ENCODE assay signal across 15 cellular contexts in the genomic region with DNA sequence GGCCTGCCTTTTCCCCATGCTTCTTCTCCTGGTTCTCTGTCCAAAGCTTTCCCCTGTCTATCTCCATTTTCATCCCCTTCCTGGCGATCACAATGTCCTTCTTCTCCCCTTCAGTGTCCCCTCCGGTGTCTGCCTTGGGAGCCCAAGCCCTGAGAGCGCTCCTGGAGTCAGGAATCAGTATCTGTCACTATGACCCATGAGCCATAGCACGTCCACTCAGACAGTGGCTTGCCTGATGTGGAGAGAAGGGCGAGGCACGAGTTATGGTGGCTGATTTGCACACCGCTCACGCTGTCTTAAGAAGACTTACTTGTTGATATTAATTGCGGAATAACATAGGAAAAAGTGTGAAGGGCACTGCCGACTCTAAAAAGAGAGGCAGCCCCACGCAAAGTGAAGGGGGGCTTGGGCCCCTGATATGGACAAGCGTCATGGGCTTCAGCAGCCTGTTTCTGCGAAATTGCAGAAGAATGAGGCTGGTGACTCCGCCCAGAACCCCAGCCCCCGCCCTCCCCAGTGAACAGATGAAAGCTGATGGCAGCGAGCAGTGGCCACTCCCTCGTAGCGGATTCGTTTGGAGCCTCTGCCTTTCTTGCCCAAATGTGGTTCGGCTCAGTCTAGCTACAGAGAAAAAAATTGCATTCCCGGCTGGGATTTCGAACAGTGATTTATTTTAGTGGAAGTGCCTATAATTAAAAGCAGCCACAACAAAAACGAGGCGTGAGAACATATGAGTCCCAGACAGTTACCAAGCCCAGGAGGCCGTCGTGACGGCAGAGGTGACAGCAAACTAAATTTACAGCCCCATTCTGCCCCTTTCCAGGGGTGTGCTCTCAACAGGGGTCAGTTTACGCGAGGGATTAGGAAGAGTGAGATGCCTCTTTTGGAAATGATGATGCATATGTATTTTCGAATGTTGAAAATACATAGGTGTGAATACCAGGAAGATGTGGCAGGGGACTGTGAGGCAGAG.
DNase-seq lines count a peak whose midpoint lies in the region; ATAC-seq and TF ChIP-seq lines count a peak whose summit lies in the region.
"Had no signal": no experiment of that assay in that cellular context is flagged by ENCODE, and none has a peak within 500 bp of the region (broad histone marks: within the 10 kb centered on the region; RNA-seq: fewer than 3 reads in every experiment).

No MANE protein-coding gene starts in this region.

- no peaks in the 10 kb centered on the region for H3K4me1 ChIP-seq in uterus
- H3K4me1 ChIP-seq: Caco-2, lower lobe of right lung, pancreas had no signal

- DNase-seq in SW480 (ENCODE audit: low spot score) (peak; percentile 27), left cardiac atrium (peak; percentile 45), posterior cingulate gyrus (peak in 8 of 10 donors; percentile 31 to 87 (median 58)), uterus (peak; percentile 80 to 84)
- DNase-seq: brain microvascular endothelial cell, Caco-2, glutamatergic neuron, lower lobe of right lung, pancreas, SW 1271 had no signal

- intact Hi-C loops in left cardiac atrium (cut with DNase I) (no loop called here), posterior cingulate gyrus (cut with DNase I) (no loop called here), uterus (cut with DNase I; ENCODE audit: low total_unique reads) (no loop called here)

- no peak for TF ChIP-seq POLR2A in uterus (IDR thresholded peaks at IDR 0.05)

- H3K9me3 ChIP-seq in uterus, result no peaks in the 10 kb centered on the region
- H3K9me3 ChIP-seq: Caco-2, lower lobe of right lung, pancreas had no signal

- peak; percentile 63 to 67 for ATAC-seq in left cardiac atrium
- ATAC-seq in GM21381 (IDR thresholded peaks at IDR 0.05; ENCODE audit: unreplicated experiment), result no peak
- no peak for ATAC-seq in HG03439 (IDR thresholded peaks at IDR 0.05; ENCODE audit: unreplicated experiment)
- no peak for ATAC-seq in HG03521 (IDR thresholded peaks at IDR 0.05; ENCODE audit: unreplicated experiment)
- ATAC-seq: activated CD4-positive, CD25-positive, alpha-beta regulatory T cell treated with anti-CD3 and anti-CD28 coated beads, Interleukin-2, amount 50 U/mL, for 24 hours; stimulated activated effector memory CD8-positive, alpha-beta T cell treated with anti-CD3 and anti-CD28 coated beads, Interleukin-12 subunit alpha, Interleukin-12 subunit beta, amount 100 ng/mL, for 72 hours had no signal

- H3K36me3 ChIP-seq in uterus, result no peaks in the 10 kb centered on the region
- H3K36me3 ChIP-seq: brain microvascular endothelial cell, lower lobe of right lung, pancreas had no signal

- H3K27ac ChIP-seq in uterus, result peak overlapping the region; percentile 79 to 82
- H3K27ac ChIP-seq: brain microvascular endothelial cell, lower lobe of right lung, pancreas had no signal

- peak overlapping the region in 1 of 2 donors; percentile 20 for H3K4me3 ChIP-seq in uterus
- H3K4me3 ChIP-seq: lower lobe of right lung, pancreas had no signal

- H3K27me3 ChIP-seq in uterus, result no peaks in the 10 kb centered on the region
- H3K27me3 ChIP-seq: brain microvascular endothelial cell, pancreas had no signal

- no peak for TF ChIP-seq CTCF in uterus (IDR thresholded peaks at IDR 0.05)

Comparison
In these comparisons a context has a peak if more than half of its experiments do, and no peak if none do; other contexts are left out.
1. DNase-seq: peak in every context shown above with its lines; median percentile 82 in uterus; 58 in posterior cingulate gyrus; 45 in left cardiac atrium; 27 in SW480.
2. ATAC-seq: peak in left cardiac atrium (2 of 2); none in GM21381 (single experiment), HG03439 (single experiment) and HG03521 (single experiment).